Comparison of ENCODE assay signal across 10 cellular contexts in genomic region chr5:59800375-59800893, GRCh38.
A peak's percentile ranks its signal among the peaks of the same experiment; 100 is the strongest.
DNase-seq lines count a peak whose midpoint lies in the region; ATAC-seq and TF ChIP-seq lines count a peak whose summit lies in the region.
"Had no signal": no experiment of that assay in that cellular context is flagged by ENCODE, and none has a peak within 500 bp of the region (broad histone marks: within the 10 kb centered on the region; RNA-seq: fewer than 3 reads in every experiment).

No MANE protein-coding gene starts in this region.

- ATAC-seq in GM18870 (IDR thresholded peaks at IDR 0.05; ENCODE audit: unreplicated experiment) (peak; percentile 5), HG02588 (IDR thresholded peaks at IDR 0.05; ENCODE audit: unreplicated experiment) (peak; percentile 8), left lung (peak; percentile 45), HG02973 (IDR thresholded peaks at IDR 0.05; ENCODE audit: unreplicated experiment) (no peak)

- no peaks in the 10 kb centered on the region for H4K20me1 ChIP-seq in OCI-LY7 (ENCODE audit: insufficient read depth, low read length)

- H3K4me1 ChIP-seq in OCI-LY7 (ENCODE audit: insufficient read depth, low read length, poor library complexity, severe bottlenecking) (peaks cover 38% of the 10 kb centered on the region), left lung (peaks cover 11 to 22% of the 10 kb centered on the region in 2 donors)

- TF ChIP-seq CTCF in OCI-LY7 (conservative IDR thresholded peaks at IDR 0.05; ENCODE audit: low read length) (peak; percentile 16; the same call in 1 of the 2 replicates), left lung (IDR thresholded peaks at IDR 0.05) (no peak)

- H3K27me3 ChIP-seq in left lung = no peaks in the 10 kb centered on the region
- H3K27me3 ChIP-seq: heart right ventricle, tibial nerve had no signal

- peak; percentile 8 for DNase-seq in OCI-LY7 (ENCODE audit: low spot score)
- DNase-seq in left lung = no peak
- DNase-seq in Ammon's horn (ENCODE audit: low spot score) = no peak
- DNase-seq in NCI-H1417 (lab: John Stamatoyannopoulos, UW) = no peak
- no peak for DNase-seq in effector CD8-positive, alpha-beta T cell (lab: John Stamatoyannopoulos, UW)
- DNase-seq: heart right ventricle had no signal

- CTCF ChIA-PET in OCI-LY7 (lab: Charles Lee; ENCODE audit: unreplicated experiment) = interaction anchor here (0.9 kb wide), 1 partner anchor 10 kb away, joined by 3 read pairs; no protein-coding TSS in a partner anchor

- no peak overlapping the region for H3K27ac ChIP-seq in OCI-LY7 (ENCODE audit: low read depth, low read length, poor library complexity, severe bottlenecking)
- H3K27ac ChIP-seq in left lung = no peak overlapping the region

- H3K4me2 ChIP-seq in OCI-LY7 (ENCODE audit: low read length) = peak overlapping the region; percentile 85

- no peak overlapping the region for H3K4me3 ChIP-seq in OCI-LY7 (ENCODE audit: low read depth, low read length, poor library complexity, severe bottlenecking)
- H3K4me3 ChIP-seq in left lung = no peak overlapping the region

- H2AFZ ChIP-seq in OCI-LY7 (ENCODE audit: low read length) = peak overlapping the region; percentile 98

- intact Hi-C loops in OCI-LY7 (cut with micrococcal nuclease; ENCODE audit: unreplicated experiment) (loop anchor here (1.0 to 10.0 kb wide), 5 partner anchors 76 to 874 kb away; no protein-coding TSS in a partner anchor), left lung (cut with DNase I) (no loop called here)

- no peaks in the 10 kb centered on the region for H3K79me2 ChIP-seq in OCI-LY7 (ENCODE audit: insufficient read depth, low read depth, low read length)

- POLR2A ChIA-PET in OCI-LY7 (lab: Charles Lee) = interaction anchor here (0.7 to 0.9 kb wide), 3 partner anchors 32 to 292 kb away, joined by 3 read pairs; no protein-coding TSS in a partner anchor

- H3K9me2 ChIP-seq in OCI-LY7 (ENCODE audit: insufficient read depth, low read length) = no peaks in the 10 kb centered on the region

- BruUV-seq in OCI-LY7 (replicated peaks; lab: Mats Ljungman, UMichigan) = no TSS peak

- H3K9me3 ChIP-seq in OCI-LY7 (ENCODE audit: low read length) = no peaks in the 10 kb centered on the region
- no peaks in the 10 kb centered on the region for H3K9me3 ChIP-seq in left lung
- H3K9me3 ChIP-seq: heart right ventricle, tibial nerve had no signal

- H3K36me3 ChIP-seq in OCI-LY7 (ENCODE audit: insufficient read depth, low read length) (no peaks in the 10 kb centered on the region), left lung (no peaks in the 10 kb centered on the region)
- H3K36me3 ChIP-seq: heart right ventricle, tibial nerve had no signal
